Comparison of ENCODE assay signal across 8 cellular contexts in genomic region chr16:88456356-88457292, GRCh38. TPM values are rescaled to one million over a fixed set of nuclear protein-coding genes. Genes with fewer than 3 reads are reported as not detected.
DNase-seq lines count a peak whose midpoint lies in the region; ATAC-seq lines count a peak whose summit lies in the region.

No MANE protein-coding gene starts in this region.

- peak overlapping the region; percentile 15 for H3K4me3 ChIP-seq in endocrine pancreas (ENCODE audit: control insufficient read depth, insufficient read depth, low read length)
- peak overlapping the region in 2 of 3 donors; percentile 23 to 54 for H3K4me3 ChIP-seq in skeletal muscle tissue (ENCODE audit: low read length in 3 of 3)

- no peaks in the 10 kb centered on the region for H3K9me3 ChIP-seq in endocrine pancreas (ENCODE audit: control insufficient read depth, low read length)
- H3K9me3 ChIP-seq in skeletal muscle tissue (ENCODE audit: control insufficient read depth in 3 of 3, low read length in 3 of 3) = no peaks in the 10 kb centered on the region

- peak overlapping the region; percentile 71 for H3K9ac ChIP-seq in endocrine pancreas (ENCODE audit: control insufficient read depth, insufficient read depth, low read length)
- H3K9ac ChIP-seq in skeletal muscle tissue (ENCODE audit: low read depth in 1 of 3, low read length in 3 of 3) = peak overlapping the region in 1 of 3 donors; percentile 54

- H3K4me3 Mint-ChIP-seq in activated CD4-positive, alpha-beta T cell treated with anti-CD3 and anti-CD28 coated beads for 36 hours = peak overlapping the region; percentile 85

- no peaks in the 10 kb centered on the region for H3K9me3 Mint-ChIP-seq in activated CD4-positive, alpha-beta T cell treated with anti-CD3 and anti-CD28 coated beads for 36 hours (ENCODE audit: low read depth)

- H3K4me1 ChIP-seq in endocrine pancreas (ENCODE audit: control insufficient read depth, insufficient read depth, low read length) (no peaks in the 10 kb centered on the region), skeletal muscle tissue (ENCODE audit: control insufficient read depth in 3 of 3, insufficient read depth in 3 of 3, low read length in 3 of 3) (peaks cover 9 to 33% (median 27%) of the 10 kb centered on the region in 3 donors)

- no peak overlapping the region for H3K27ac ChIP-seq in skeletal muscle tissue (ENCODE audit: low read depth, low read length)

- peaks cover 41% of the 10 kb centered on the region for H3K4me1 Mint-ChIP-seq in activated CD4-positive, alpha-beta T cell treated with anti-CD3 and anti-CD28 coated beads for 36 hours

- intact Hi-C loops in activated CD4-positive, alpha-beta T cell treated with anti-CD3 and anti-CD28 coated beads for 36 hours (cut with DNase I, micrococcal nuclease) = loop anchor here (1.0 to 10.0 kb wide), 12 partner anchors 13 to 1518 kb away; partner anchors contain the start of genes ZCCHC14 (in 2 of the 2), MVD (in 1 of the 2), PIEZO1 (in 1 of the 2) and TUBB3 (in 1 of the 2)

- H3K36me3 ChIP-seq in endocrine pancreas (ENCODE audit: control insufficient read depth, insufficient read depth, low read length) = no peaks in the 10 kb centered on the region
- no peaks in the 10 kb centered on the region for H3K36me3 ChIP-seq in skeletal muscle tissue (ENCODE audit: control insufficient read depth in 3 of 3, insufficient read depth in 3 of 3, low read length in 3 of 3)

- H3K27me3 ChIP-seq in endocrine pancreas (ENCODE audit: control insufficient read depth, insufficient read depth, low read length) (no peaks in the 10 kb centered on the region), skeletal muscle tissue (ENCODE audit: control insufficient read depth in 3 of 3, insufficient read depth in 3 of 3, low read length in 3 of 3) (peaks cover 25 to 53% (median 51%) of the 10 kb centered on the region in 3 donors)

- peak overlapping the region; percentile 95 for H3K27ac Mint-ChIP-seq in activated CD4-positive, alpha-beta T cell treated with anti-CD3 and anti-CD28 coated beads for 36 hours

- POLR2A ChIA-PET in activated CD4-positive, alpha-beta T cell treated with anti-CD3 and anti-CD28 coated beads for 36 hours (lab: Charles Lee) = interaction anchor here (0.7 kb wide), 1 partner anchor 9 kb away, joined by 3 read pairs; no protein-coding TSS in a partner anchor

- peak; percentile 5 for ATAC-seq in activated CD4-positive, alpha-beta T cell treated with anti-CD3 and anti-CD28 coated beads for 36 hours
- ATAC-seq in GM19463 (IDR thresholded peaks at IDR 0.05; ENCODE audit: unreplicated experiment) (no peak), GM19328 (IDR thresholded peaks at IDR 0.05; ENCODE audit: unreplicated experiment) (no peak)

- in situ Hi-C loops in G401 (cut with HindIII; ENCODE audit: low sequenced_read_pairs) = no loop called here

- DNase-seq in HT1080 (ENCODE audit: low read depth) (peak; percentile 24), AG08395 (ENCODE audit: low spot score) (no peak), G401 (ENCODE audit: low spot score) (no peak)
- peak; percentile 86 for DNase-seq in activated CD4-positive, alpha-beta T cell treated with anti-CD3 and anti-CD28 coated beads for 36 hours

- no peaks in the 10 kb centered on the region for H3K27me3 Mint-ChIP-seq in activated CD4-positive, alpha-beta T cell treated with anti-CD3 and anti-CD28 coated beads for 36 hours

- CTCF ChIA-PET in activated CD4-positive, alpha-beta T cell treated with anti-CD3 and anti-CD28 coated beads for 36 hours (lab: Charles Lee) = interaction anchor here (0.6 to 0.9 kb wide), 3 partner anchors 8 to 557 kb away, joined by 3 read pairs; no protein-coding TSS in a partner anchor

- H3K36me3 Mint-ChIP-seq in activated CD4-positive, alpha-beta T cell treated with anti-CD3 and anti-CD28 coated beads for 36 hours (ENCODE audit: low read depth) = no peaks in the 10 kb centered on the region

RNA-seq across cellular contexts. Expression of gene ZFPM1, which starts 3.5 kb away (rescaled TPM):
- 1.4 and 1.9 TPM in 2 replicates for total RNA-seq in HT1080 (2014; rRNA removed; shearing (Covaris generic))
- polyA plus RNA-seq in HT1080 (2015; cell fraction: cytosol; rRNA removed) = 3.0 and 3.1 TPM in 2 replicates
- polyA plus RNA-seq in HT1080 (2015; cell fraction: nucleus; rRNA removed) = 2.1 and 3.0 TPM in 2 replicates
- total RNA-seq in activated CD4-positive, alpha-beta T cell treated with anti-CD3 and anti-CD28 coated beads for 36 hours = 10 to 100 TPM in 1 of 2 experiments, 1 to 10 TPM in 1; 9.9 to 12.6 TPM
- 0.52 TPM for total RNA-seq in skeletal muscle tissue
- total RNA-seq in G401 (2014; rRNA removed; shearing (Covaris generic)) = 0.55 and 1.2 TPM in 2 replicates

Comparison
In these comparisons a context has a peak if more than half of its experiments do, and no peak if none do; other contexts are left out.
1. DNase-seq: peak in HT1080 (single experiment) and activated CD4-positive, alpha-beta T cell treated with anti-CD3 and anti-CD28 coated beads for 36 hours (single experiment); none in AG08395 (single experiment) and G401 (single experiment).